ENCODE assay signal across 8 cellular contexts in genomic region chr2:152407204-152407721, GRCh38.
DNase-seq lines count a peak whose midpoint lies in the region; ATAC-seq, FAIRE-seq and TF ChIP-seq lines count a peak whose summit lies in the region.

No MANE protein-coding gene starts in this region.

- peaks cover 2% of the 10 kb centered on the region for H3K27me3 Mint-ChIP-seq in T-helper 2 cell treated with Interferon-gamma antibody and Interleukin-4, amounts not matched to agents 5 μg/mL and 100 μg/mL, for 36 hours (ENCODE audit: low read depth)

- H3K27ac Mint-ChIP-seq in T-helper 2 cell treated with Interferon-gamma antibody and Interleukin-4, amounts not matched to agents 5 μg/mL and 100 μg/mL, for 36 hours, result peak overlapping the region; percentile 42

- TF ChIP-seq POLR2A in GM18951 (IDR thresholded peaks at IDR 0.05; ENCODE audit: extremely low read depth, insufficient read depth, insufficient read length) (peak; percentile 47), GM12891 (IDR thresholded peaks at IDR 0.05; ENCODE audit: low read depth, low read length) (no peak)

- DNase-seq in AG10803 (ENCODE audit: low read depth) (peak; percentile 54), fibroblast of pulmonary artery (ENCODE audit: low read depth) (peak; percentile 51), nucleus accumbens (lab: John Stamatoyannopoulos, UW) (peak in 44 of 56 donors; percentile 14 to 68 (median 40)), SW480 (ENCODE audit: low spot score) (no peak), GM12891 (ENCODE audit: insufficient read length, low spot score) (no peak)
- DNase-seq in T-helper 2 cell treated with Interferon-gamma antibody and Interleukin-4, amounts not matched to agents 5 μg/mL and 100 μg/mL, for 36 hours (ENCODE audit: low spot score), result peak; percentile 44

- peaks cover 49% of the 10 kb centered on the region for H3K4me1 Mint-ChIP-seq in T-helper 2 cell treated with Interferon-gamma antibody and Interleukin-4, amounts not matched to agents 5 μg/mL and 100 μg/mL, for 36 hours (ENCODE audit: low read depth)

- H3K36me3 Mint-ChIP-seq in T-helper 2 cell treated with Interferon-gamma antibody and Interleukin-4, amounts not matched to agents 5 μg/mL and 100 μg/mL, for 36 hours (ENCODE audit: low read depth), result no peaks in the 10 kb centered on the region

- ATAC-seq in HG03064 (IDR thresholded peaks at IDR 0.05; ENCODE audit: low read depth, unreplicated experiment), result peak; percentile 76

- H3K4me3 Mint-ChIP-seq in T-helper 2 cell treated with Interferon-gamma antibody and Interleukin-4, amounts not matched to agents 5 μg/mL and 100 μg/mL, for 36 hours, result peak overlapping the region; percentile 71

- H3K9me3 Mint-ChIP-seq in T-helper 2 cell treated with Interferon-gamma antibody and Interleukin-4, amounts not matched to agents 5 μg/mL and 100 μg/mL, for 36 hours, result no peaks in the 10 kb centered on the region

- no peak for FAIRE-seq in GM12891 (lab: Jason Lieb, UNC)

- H3K4me3 ChIP-seq in AG10803 (ENCODE audit: low read length) (peak overlapping the region; percentile 52), fibroblast of pulmonary artery (replicated peaks; ENCODE audit: low read depth, low read length) (peak overlapping the region; percentile 34)

- TF ChIP-seq CTCF in AG10803 (conservative IDR thresholded peaks at IDR 0.05; ENCODE audit: low read length) (no peak; the same call in 1 of the 2 replicates), fibroblast of pulmonary artery (IDR thresholded peaks at IDR 0.05; ENCODE audit: low read length, missing control alignments) (no peak)

- in situ Hi-C loops in GM18951 (cut with MboI; ENCODE audit: low sequenced_read_pairs, unreplicated experiment), result no loop called here

TF ChIP-seq in GM12891, 5 proteins besides CTCF, POLR2A, EP300 and RAD21:
- TF ChIP-seq PAX5 (IDR thresholded peaks at IDR 0.05; ENCODE audit: insufficient read depth, low read length, severe bottlenecking), result no peak
- no peak for TF ChIP-seq SPI1 (IDR thresholded peaks at IDR 0.05; ENCODE audit: low read depth, low read length)
- no peak for TF ChIP-seq POU2F2 (IDR thresholded peaks at IDR 0.05; ENCODE audit: low read depth, low read length)
- no peak for TF ChIP-seq POLR2AphosphoS5 (IDR thresholded peaks at IDR 0.05; ENCODE audit: low read depth, low read length)
- TF ChIP-seq TAF1 (IDR thresholded peaks at IDR 0.05; ENCODE audit: low read depth, low read length), result no peak

Comparison
In these comparisons a context has a peak if more than half of its experiments do, and no peak if none do; other contexts are left out.
1. DNase-seq: peak in AG10803 (single experiment), T-helper 2 cell treated with Interferon-gamma antibody and Interleukin-4, amounts not matched to agents 5 μg/mL and 100 μg/mL, for 36 hours (single experiment), fibroblast of pulmonary artery (single experiment) and nucleus accumbens (44 of 56); none in SW480 (single experiment) and GM12891 (single experiment).